ENCODE assay signal across 8 cellular contexts in the genomic region with DNA sequence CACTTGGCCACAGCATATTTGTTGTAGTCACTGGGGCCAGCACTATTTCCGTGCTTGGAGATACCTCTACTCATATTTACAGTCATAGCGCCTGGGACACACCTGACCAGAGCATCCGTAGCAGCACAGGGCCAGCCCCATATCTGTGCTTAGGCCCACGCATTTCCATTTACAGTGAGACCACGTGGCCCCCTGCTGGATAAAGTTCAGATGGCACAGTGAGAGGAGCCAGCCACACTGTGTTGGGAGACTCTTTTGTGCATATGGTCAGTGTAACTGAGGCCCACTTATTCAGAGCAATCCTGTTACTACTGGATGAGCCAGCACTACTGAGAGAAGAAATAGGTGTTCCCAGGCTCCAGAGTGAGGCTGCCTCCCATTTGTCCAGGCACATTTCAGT.
DNase-seq lines count a peak whose midpoint lies in the region; ATAC-seq and TF ChIP-seq lines count a peak whose summit lies in the region.

No MANE protein-coding gene starts in this region.

- no peak overlapping the region for H3K9ac ChIP-seq in endodermal cell (ENCODE audit: extremely low read depth, low read length, poor library complexity, severe bottlenecking)

- H3K27me3 Mint-ChIP-seq in endodermal cell (ENCODE audit: insufficient read depth), result peaks cover 15% of the 10 kb centered on the region
- H3K27me3 Mint-ChIP-seq in nephron (ENCODE audit: low read depth), result no peaks in the 10 kb centered on the region

- no peaks in the 10 kb centered on the region for H3K36me3 ChIP-seq in endodermal cell (ENCODE audit: control insufficient read depth, insufficient read depth, low read length)

- H3K9me3 Mint-ChIP-seq in endodermal cell (peaks cover 14% of the 10 kb centered on the region), nephron (peaks cover 11% of the 10 kb centered on the region)

- peak; percentile 12 to 30 for DNase-seq in NCI-H2081 (lab: John Stamatoyannopoulos, UW)
- no peak for DNase-seq in NCI-H2081 treated with DMSO at 0.1 percent for 48 hours (lab: John Stamatoyannopoulos, UW)
- peak; percentile 29 for DNase-seq in SHP77 treated with DMSO at 0.1 percent for 48 hours (lab: John Stamatoyannopoulos, UW)
- peak; percentile 90 for DNase-seq in endodermal cell
- no peak for DNase-seq in NCI-H187 (lab: John Stamatoyannopoulos, UW)

- peak; percentile 97 for ATAC-seq in GM19455 (IDR thresholded peaks at IDR 0.05; ENCODE audit: unreplicated experiment)
- peak; percentile 96 for ATAC-seq in HG03378 (IDR thresholded peaks at IDR 0.05; ENCODE audit: unreplicated experiment)

- peaks cover 3% of the 10 kb centered on the region for H3K4me1 ChIP-seq in endodermal cell (ENCODE audit: control insufficient read depth, insufficient read depth, low read length)

- H3K36me3 Mint-ChIP-seq in endodermal cell (ENCODE audit: low read depth) (no peaks in the 10 kb centered on the region), nephron (ENCODE audit: low read depth) (no peaks in the 10 kb centered on the region)

- H3K4me3 Mint-ChIP-seq in endodermal cell (no peak overlapping the region), nephron (no peak overlapping the region)

- H3K4me3 ChIP-seq in endodermal cell (ENCODE audit: low read length), result no peak overlapping the region

- peak; percentile 82 for TF ChIP-seq CTCF in endodermal cell (conservative IDR thresholded peaks at IDR 0.05)
- TF ChIP-seq CTCF in nephron (IDR thresholded peaks at IDR 0.05; ENCODE audit: unreplicated experiment in 3 of 3), result peak; percentile 38 to 56 (median 51)

- 52 to 79% methylated on average over 3 to 5 of the region's 5 CpGs for WGBS in endodermal cell (ENCODE audit: insufficient coverage in 1 of 2, insufficient read length in 1 of 2), 2 experiments

- H3K9me3 ChIP-seq in endodermal cell (ENCODE audit: control insufficient read depth, low read length), result no peaks in the 10 kb centered on the region

- H3K27me3 ChIP-seq in endodermal cell (ENCODE audit: control insufficient read depth, insufficient read depth, low read length, poor library complexity, severe bottlenecking), result no peaks in the 10 kb centered on the region

- no peak overlapping the region for H3K27ac Mint-ChIP-seq in endodermal cell
- no peak overlapping the region for H3K27ac Mint-ChIP-seq in nephron

- H3K27ac ChIP-seq in endodermal cell (ENCODE audit: low read depth, low read length), result no peak overlapping the region

- peaks cover 11% of the 10 kb centered on the region for H3K4me1 Mint-ChIP-seq in endodermal cell
- H3K4me1 Mint-ChIP-seq in nephron, result no peaks in the 10 kb centered on the region

Comparison
In these comparisons a context has a peak if more than half of its experiments do, and no peak if none do; other contexts are left out.
1. DNase-seq: peak in NCI-H2081 (2 of 2), SHP77 treated with DMSO at 0.1 percent for 48 hours (single experiment) and endodermal cell (single experiment); none in NCI-H2081 treated with DMSO at 0.1 percent for 48 hours (single experiment) and NCI-H187 (0 of 2).